ENCODE assay signal across 1 cellular context in genomic region chr2:58042486-58042970, GRCh38.
TF ChIP-seq lines count a peak whose summit lies in the region.

No MANE protein-coding gene starts in this region.

TF ChIP-seq in HepG2, 621 proteins besides CTCF, POLR2A, EP300 and RAD21 (continues in another document):
- TF ChIP-seq SNAPC5 (CRISPR knock-in tag; IDR thresholded peaks at IDR 0.05; ENCODE audit: borderline replicate concordance): no peak
- TF ChIP-seq KLF15 (CRISPR knock-in tag; IDR thresholded peaks at IDR 0.05; ENCODE audit: borderline replicate concordance): no peak
- TF ChIP-seq ZBTB33 (CRISPR knock-in tag; IDR thresholded peaks at IDR 0.05): no peak
- TF ChIP-seq KDM1A (CRISPR knock-in tag; IDR thresholded peaks at IDR 0.05): no peak
- TF ChIP-seq ZNF660 (CRISPR knock-in tag; IDR thresholded peaks at IDR 0.05; ENCODE audit: borderline replicate concordance, low read depth): no peak
- no peak for TF ChIP-seq HMG20B (CRISPR knock-in tag; conservative IDR thresholded peaks at IDR 0.05)
- TF ChIP-seq WIZ (CRISPR knock-in tag; IDR thresholded peaks at IDR 0.05): no peak
- no peak for TF ChIP-seq IRX3 (CRISPR knock-in tag; IDR thresholded peaks at IDR 0.05; ENCODE audit: borderline replicate concordance, low read depth)
- no peak for TF ChIP-seq PRPF4 (IDR thresholded peaks at IDR 0.05; ENCODE audit: low read depth, low read length, poor library complexity, severe bottlenecking)
- TF ChIP-seq ZNF121 (CRISPR knock-in tag; IDR thresholded peaks at IDR 0.05): no peak
- no peak for TF ChIP-seq HMGXB4 (CRISPR knock-in tag; IDR thresholded peaks at IDR 0.05; ENCODE audit: borderline replicate concordance in 1 of 2, low read depth in 1 of 2)
- no peak for TF ChIP-seq ISX (CRISPR knock-in tag; conservative IDR thresholded peaks at IDR 0.05)
- peak; percentile 43; the same call in 1 of the 2 replicates for TF ChIP-seq THAP11 (CRISPR knock-in tag; IDR thresholded peaks at IDR 0.05)
- TF ChIP-seq FOSL2 (CRISPR knock-in tag; IDR thresholded peaks at IDR 0.05): peak; percentile 92
- TF ChIP-seq CHD4 (IDR thresholded peaks at IDR 0.05; ENCODE audit: borderline replicate concordance, low read length): peak; percentile 60; the same call in 1 of the 2 replicates
- no peak; the same call in 1 of the 2 replicates for TF ChIP-seq TCF7L2 (IDR thresholded peaks at IDR 0.05; ENCODE audit: low read depth, low read length)
- TF ChIP-seq NFIC (IDR thresholded peaks at IDR 0.05; ENCODE audit: low read length): peak; percentile 97
- TF ChIP-seq YEATS2 (CRISPR knock-in tag; IDR thresholded peaks at IDR 0.05; ENCODE audit: borderline replicate concordance): no peak
- peak; percentile 93 for TF ChIP-seq ZNF775 (CRISPR knock-in tag; IDR thresholded peaks at IDR 0.05; ENCODE audit: borderline replicate concordance)
- peak; percentile 44; the same call in 1 of the 2 replicates for TF ChIP-seq ZNF614 (CRISPR knock-in tag; IDR thresholded peaks at IDR 0.05; ENCODE audit: borderline replicate concordance)
- peak; percentile 65 for TF ChIP-seq HNF1A (IDR thresholded peaks at IDR 0.05; ENCODE audit: low read depth)
- no peak for TF ChIP-seq HNF1A (CRISPR knock-in tag; IDR thresholded peaks at IDR 0.05; ENCODE audit: borderline replicate concordance)
- TF ChIP-seq ZEB1 (IDR thresholded peaks at IDR 0.05; ENCODE audit: insufficient replicate concordance, low read depth): no peak
- TF ChIP-seq NFRKB (IDR thresholded peaks at IDR 0.05): no peak
- no peak for TF ChIP-seq SOX13 (IDR thresholded peaks at IDR 0.05)
- TF ChIP-seq SOX13 (CRISPR knock-in tag; conservative IDR thresholded peaks at IDR 0.05 in 1 of 2, IDR thresholded peaks at IDR 0.05 in 1 of 2): peak in 1 of 2 experiments; percentile 84; a peak in 2 of 4 replicates
- TF ChIP-seq AKAP8 (CRISPR knock-in tag; IDR thresholded peaks at IDR 0.05): no peak
- TF ChIP-seq HDAC2 (CRISPR knock-in tag; IDR thresholded peaks at IDR 0.05): 0 out of 2 replicates have a peak, but pooled peaks have one; percentile 26
- no peak for TF ChIP-seq ZNF644 (CRISPR knock-in tag; IDR thresholded peaks at IDR 0.05; ENCODE audit: low read depth)
- no peak for TF ChIP-seq ZNF782 (CRISPR knock-in tag; IDR thresholded peaks at IDR 0.05; ENCODE audit: borderline replicate concordance)
- no peak for TF ChIP-seq ZNF558 (CRISPR knock-in tag; IDR thresholded peaks at IDR 0.05; ENCODE audit: borderline replicate concordance)
- TF ChIP-seq ATRX (CRISPR knock-in tag; IDR thresholded peaks at IDR 0.05; ENCODE audit: borderline replicate concordance): no peak
- TF ChIP-seq ZNF143 (CRISPR knock-in tag; IDR thresholded peaks at IDR 0.05): no peak
- TF ChIP-seq EED (CRISPR knock-in tag; IDR thresholded peaks at IDR 0.05): no peak
- TF ChIP-seq MLXIP (CRISPR knock-in tag; IDR thresholded peaks at IDR 0.05; ENCODE audit: borderline replicate concordance): no peak
- TF ChIP-seq HDAC1 (CRISPR knock-in tag; IDR thresholded peaks at IDR 0.05): no peak
- no peak for TF ChIP-seq PRMT3 (CRISPR knock-in tag; IDR thresholded peaks at IDR 0.05; ENCODE audit: borderline replicate concordance, low read depth)
- TF ChIP-seq ZFP62 (CRISPR knock-in tag; IDR thresholded peaks at IDR 0.05): no peak
- peak; percentile 26 for TF ChIP-seq ELF3 (CRISPR knock-in tag; IDR thresholded peaks at IDR 0.05)
- TF ChIP-seq NRL (CRISPR knock-in tag; IDR thresholded peaks at IDR 0.05; ENCODE audit: borderline replicate concordance): no peak
- TF ChIP-seq ZNF280D (CRISPR knock-in tag; IDR thresholded peaks at IDR 0.05): no peak
- no peak for TF ChIP-seq ZBTB26 (CRISPR knock-in tag; IDR thresholded peaks at IDR 0.05; ENCODE audit: borderline replicate concordance)
- no peak for TF ChIP-seq KLF6 (CRISPR knock-in tag; IDR thresholded peaks at IDR 0.05)
- TF ChIP-seq ATM (IDR thresholded peaks at IDR 0.05; ENCODE audit: borderline replicate concordance): no peak
- TF ChIP-seq ZNF768 (CRISPR knock-in tag; IDR thresholded peaks at IDR 0.05): no peak
- peak; percentile 80; the same call in 1 of the 2 replicates for TF ChIP-seq HOMEZ (CRISPR knock-in tag; IDR thresholded peaks at IDR 0.05; ENCODE audit: low read depth)
- peak; percentile 90 for TF ChIP-seq HMG20A (CRISPR knock-in tag; IDR thresholded peaks at IDR 0.05; ENCODE audit: borderline replicate concordance)
- no peak for TF ChIP-seq ZNF335 (CRISPR knock-in tag; IDR thresholded peaks at IDR 0.05)
- no peak for TF ChIP-seq TARDBP (CRISPR knock-in tag; IDR thresholded peaks at IDR 0.05)
- TF ChIP-seq MED1 (CRISPR knock-in tag; IDR thresholded peaks at IDR 0.05): peak; percentile 23; the same call in 1 of the 2 replicates
- peak; percentile 51 for TF ChIP-seq SAP130 (CRISPR knock-in tag; IDR thresholded peaks at IDR 0.05; ENCODE audit: low read depth)
- no peak for TF ChIP-seq ZFP36 (IDR thresholded peaks at IDR 0.05; ENCODE audit: borderline replicate concordance, low read depth, low read length, partially characterized antibody)
- peak; percentile 90; the same call in 1 of the 2 replicates for TF ChIP-seq ZNF12 (CRISPR knock-in tag; IDR thresholded peaks at IDR 0.05)
- no peak for TF ChIP-seq THYN1 (CRISPR knock-in tag; IDR thresholded peaks at IDR 0.05; ENCODE audit: borderline replicate concordance, low read depth)
- TF ChIP-seq ZNF605 (CRISPR knock-in tag; IDR thresholded peaks at IDR 0.05): no peak
- TF ChIP-seq MYC (CRISPR knock-in tag; IDR thresholded peaks at IDR 0.05; ENCODE audit: borderline replicate concordance): no peak
